In the genomic region with DNA sequence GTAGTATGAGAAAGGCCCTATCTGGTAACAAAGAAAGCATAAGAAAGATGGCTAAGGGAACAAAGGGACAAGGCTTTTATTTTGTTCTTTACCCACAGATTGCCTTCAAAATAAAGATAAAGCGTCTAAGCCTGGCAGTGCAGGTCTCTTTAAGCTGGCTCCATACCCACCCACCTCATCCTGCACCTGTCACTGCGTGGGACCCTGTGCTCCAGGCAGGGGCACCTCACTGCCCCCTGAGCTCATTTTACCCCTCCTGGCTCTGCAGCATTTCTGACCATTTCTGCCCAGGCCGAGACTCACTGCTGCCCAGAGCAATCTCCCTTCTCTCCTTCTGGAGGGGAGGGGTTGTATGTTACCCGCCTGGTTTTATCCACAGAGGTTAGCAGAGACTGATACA, we compare ENCODE assay signal across 13 cellular contexts. TPM values are rescaled to one million over a fixed set of nuclear protein-coding genes. Genes with fewer than 3 reads are reported as not detected.
DNase-seq lines count a peak whose midpoint lies in the region; ATAC-seq and TF ChIP-seq lines count a peak whose summit lies in the region.
"Had no signal": no experiment of that assay in that cellular context is flagged by ENCODE, and none has a peak within 500 bp of the region (broad histone marks: within the 10 kb centered on the region; RNA-seq: fewer than 3 reads in every experiment).

No MANE protein-coding gene starts in this region.

- H3K4me3 Mint-ChIP-seq in T-helper 1 cell treated with Interleukin-12 subunit alpha and Interleukin-12 subunit beta and Interleukin-4 antibody, amounts not matched to agents 30 μg/mL and 1 μg/mL, for 36 hours, result peak overlapping the region; percentile 87
- H3K4me3 Mint-ChIP-seq in T-helper 17 cell, result peak overlapping the region; percentile 90

- H3K9me3 Mint-ChIP-seq in T-helper 1 cell treated with Interleukin-12 subunit alpha and Interleukin-12 subunit beta and Interleukin-4 antibody, amounts not matched to agents 30 μg/mL and 1 μg/mL, for 36 hours, result no peaks in the 10 kb centered on the region

- peaks cover 3% of the 10 kb centered on the region for H3K36me3 Mint-ChIP-seq in T-helper 1 cell treated with Interleukin-12 subunit alpha and Interleukin-12 subunit beta and Interleukin-4 antibody, amounts not matched to agents 30 μg/mL and 1 μg/mL, for 36 hours (ENCODE audit: low read depth)
- no peaks in the 10 kb centered on the region for H3K36me3 Mint-ChIP-seq in T-helper 17 cell (ENCODE audit: low read depth)

- no peaks in the 10 kb centered on the region for H3K36me3 ChIP-seq in iPS-20b (ENCODE audit: insufficient read depth, low read depth, low read length)
- H3K36me3 ChIP-seq in spleen, result peaks cover 0 to 3% (median 0%) of the 10 kb centered on the region in 6 donors
- H3K36me3 ChIP-seq: SJCRH30 had no signal

- peaks cover 13% of the 10 kb centered on the region for H3K27me3 Mint-ChIP-seq in T-helper 1 cell treated with Interleukin-12 subunit alpha and Interleukin-12 subunit beta and Interleukin-4 antibody, amounts not matched to agents 30 μg/mL and 1 μg/mL, for 36 hours (ENCODE audit: low read depth)
- H3K27me3 Mint-ChIP-seq in T-helper 17 cell, result no peaks in the 10 kb centered on the region

- intact Hi-C loops in spleen (cut with DNase I; ENCODE audit: low total_unique reads), result no loop called here

- ATAC-seq in T-helper 17 cell (no peak), HG02981 (IDR thresholded peaks at IDR 0.05; ENCODE audit: unreplicated experiment) (no peak)
- ATAC-seq: A549 had no signal

- WGBS in spleen, 5 donors, result 66 to 88% (median 74%) methylated on average over 4 of the region's 4 CpGs

- H3K4me1 ChIP-seq in iPS-20b (ENCODE audit: insufficient read depth, low read length), result peaks cover 17% of the 10 kb centered on the region; the same call in 1 of the 2 replicates
- H3K4me1 ChIP-seq in spleen, result peaks cover 18 to 41% (median 36%) of the 10 kb centered on the region in 6 donors
- H3K4me1 ChIP-seq: SJCRH30 had no signal

- no peak overlapping the region for H3K27ac ChIP-seq in iPS-20b (ENCODE audit: low read length)
- peak overlapping the region in 7 of 8 donors; percentile 94 to 99 (median 98) for H3K27ac ChIP-seq in spleen
- H3K27ac ChIP-seq: A549, SJCRH30 had no signal

- H3K4me3 ChIP-seq in iPS-20b (ENCODE audit: low read length) (peak overlapping the region; percentile 86), spleen (no peak overlapping the region)

- no peaks in the 10 kb centered on the region for H3K9me3 ChIP-seq in T-helper 17 cell (ENCODE audit: control insufficient read depth, low read length, poor library complexity, severe bottlenecking)
- no peaks in the 10 kb centered on the region for H3K9me3 ChIP-seq in iPS-20b (ENCODE audit: insufficient read depth, low read depth, low read length)
- no peaks in the 10 kb centered on the region for H3K9me3 ChIP-seq in spleen
- H3K9me3 ChIP-seq: A549, SJCRH30 had no signal

- no peaks in the 10 kb centered on the region; the same call in 1 of the 2 replicates for H3K27me3 ChIP-seq in iPS-20b (ENCODE audit: insufficient read depth, low read length)
- H3K27me3 ChIP-seq in spleen (replicated peaks in 1 of 7), result no peaks in the 10 kb centered on the region
- H3K27me3 ChIP-seq: SJCRH30 had no signal

- TF ChIP-seq CTCF in spleen (IDR thresholded peaks at IDR 0.05 in 8 of 11, conservative IDR thresholded peaks at IDR 0.05 in 3 of 11), result no peak

- TF ChIP-seq POLR2A in spleen (IDR thresholded peaks at IDR 0.05), result no peak

- no peak overlapping the region for H3K27ac Mint-ChIP-seq in T-helper 1 cell treated with Interleukin-12 subunit alpha and Interleukin-12 subunit beta and Interleukin-4 antibody, amounts not matched to agents 30 μg/mL and 1 μg/mL, for 36 hours
- peak overlapping the region; percentile 94 for H3K27ac Mint-ChIP-seq in T-helper 17 cell

- peaks cover 27% of the 10 kb centered on the region for H3K4me1 Mint-ChIP-seq in T-helper 1 cell treated with Interleukin-12 subunit alpha and Interleukin-12 subunit beta and Interleukin-4 antibody, amounts not matched to agents 30 μg/mL and 1 μg/mL, for 36 hours (ENCODE audit: low read depth)
- peaks cover 15% of the 10 kb centered on the region for H3K4me1 Mint-ChIP-seq in T-helper 17 cell

- 0 out of 2 replicates have a peak overlapping the region, but pooled peaks have one; percentile 9 for H3K9ac ChIP-seq in iPS-20b (ENCODE audit: low read depth, low read length)

- no peak for DNase-seq in T-helper 1 cell
- no peak for DNase-seq in T-helper 17 cell
- no peak for DNase-seq in spleen
- no peak for DNase-seq in NCI-H526 (lab: John Stamatoyannopoulos, UW)
- DNase-seq in dedifferentiated amniotic fluid mesenchymal stem cell (ENCODE audit: extremely low spot score), result no peak
- DNase-seq: activated gamma-delta T cell, mammary epithelial cell, NCI-H187, SJCRH30 had no signal

RNA-seq across cellular contexts. Expression of a gene that starts 1.7 kb away (rescaled TPM):
- 10 to 100 TPM; 20.9 to 21.0 TPM for total RNA-seq in T-helper 17 cell
- 10 to 100 TPM; 26.3 to 59.9 (median 41.5) TPM for total RNA-seq in spleen
- 10 to 100 TPM; 13.1 to 14.7 (median 13.3) TPM for polyA plus RNA-seq in spleen

RNA-seq across cellular contexts. Expression of a gene that starts 37.7 kb away (rescaled TPM):
- total RNA-seq in T-helper 17 cell, result 1 to 10 TPM in 1 of 2 donors, under 1 TPM in 1; 0.52 to 1.5 TPM
- 1 to 10 TPM in 5 of 7 donors, under 1 TPM in 2; 0.67 to 5.8 (median 1.7) TPM for total RNA-seq in spleen
- 1 to 10 TPM; 1.1 to 3.6 (median 1.3) TPM for polyA plus RNA-seq in spleen
- total RNA-seq: mammary epithelial cell, SJCRH30 had no signal
- polyA plus RNA-seq: mammary epithelial cell had no signal
